In the genomic region with DNA sequence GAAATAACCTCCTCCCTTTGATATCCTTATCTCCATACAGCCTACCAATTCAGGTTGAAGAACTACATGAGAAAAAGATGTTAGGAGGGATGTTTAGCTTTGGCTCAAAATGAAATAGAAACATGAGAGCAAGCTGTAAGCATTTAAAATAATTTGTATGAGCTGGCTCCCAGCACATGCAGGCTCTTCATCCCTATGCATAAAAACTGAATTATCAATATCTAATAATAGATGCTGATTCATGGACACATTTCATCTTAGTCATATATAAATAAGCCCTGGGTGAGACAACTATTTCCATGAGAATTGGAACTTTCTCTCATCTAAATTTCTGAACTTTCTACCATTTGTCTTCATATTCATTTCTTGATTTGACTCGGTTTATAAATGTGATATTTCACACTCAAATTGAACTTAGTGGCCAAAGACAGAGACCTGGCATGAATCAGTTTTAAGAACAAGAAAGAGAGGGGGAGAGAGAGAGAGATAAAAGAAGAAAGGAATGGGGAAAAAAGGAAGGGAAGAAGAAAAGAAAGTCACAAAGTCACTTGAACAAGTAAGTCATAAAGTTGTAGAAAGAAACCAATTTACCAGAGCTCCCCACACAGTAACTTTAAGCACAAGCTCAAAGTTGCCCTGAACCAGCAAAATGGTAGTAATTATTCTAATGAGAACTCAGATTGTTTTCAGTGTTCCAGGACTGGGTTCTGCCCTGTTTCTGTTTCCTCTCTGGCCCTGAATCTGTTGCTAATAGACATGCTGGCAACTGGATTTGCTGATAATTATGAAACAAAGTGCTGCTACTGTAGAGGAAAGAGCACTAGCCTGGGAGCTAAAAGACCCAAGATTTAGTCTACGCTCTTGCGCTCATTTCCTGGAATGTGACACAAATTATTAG, we compare ENCODE assay signal across 18 cellular contexts. TPM values are rescaled to one million over a fixed set of nuclear protein-coding genes. Genes with fewer than 3 reads are reported as not detected.
DNase-seq lines count a peak whose midpoint lies in the region; ATAC-seq and TF ChIP-seq lines count a peak whose summit lies in the region.
"Had no signal": no experiment of that assay in that cellular context is flagged by ENCODE, and none has a peak within 500 bp of the region (broad histone marks: within the 10 kb centered on the region; RNA-seq: fewer than 3 reads in every experiment).

No MANE protein-coding gene starts in this region.

- DNase-seq in activated T-cell treated with anti-CD3 and anti-CD28 coated beads, Interleukin-2, amount 50 U/mL, for 72 hours: no peak
- DNase-seq in activated T-cell treated with anti-CD3 and anti-CD28 coated beads, Interleukin-2, amount 50 U/mL, for 48 hours: no peak
- DNase-seq in SK-N-MC (ENCODE audit: low read depth, low spot score) (no peak), NCI-H446 (lab: John Stamatoyannopoulos, UW) (no peak), mucosa of descending colon (no peak), Ammon's horn (ENCODE audit: low spot score) (no peak)
- DNase-seq in effector memory CD8-positive, alpha-beta T cell: no peak
- no peak for DNase-seq in stimulated activated naive B cell treated with anti-CD40 and anti-IgM and Interleukin-4, amounts not matched to agents 10 μg/mL and 1 μg/mL and 100 μg/mL, for 72 hours
- DNase-seq: brain microvascular endothelial cell, DMS 273 treated with DMSO at 0.1 percent for 48 hours, GOT3, IMR-90, left ventricle myocardium superior, NCI-H1417 treated with DMSO at 0.1 percent for 48 hours, NCI-H345 had no signal

- peak overlapping the region; percentile 100 for H3K27ac ChIP-seq in SK-N-MC
- H3K27ac ChIP-seq: brain microvascular endothelial cell, SJSA1 had no signal

- peak overlapping the region; percentile 96 for H3K27ac Mint-ChIP-seq in activated T-cell treated with anti-CD3 and anti-CD28 coated beads, Interleukin-2, amount 50 U/mL, for 72 hours
- H3K27ac Mint-ChIP-seq in effector memory CD8-positive, alpha-beta T cell: peak overlapping the region; percentile 75 to 96
- peak overlapping the region; percentile 20 for H3K27ac Mint-ChIP-seq in stimulated activated naive B cell treated with anti-CD40 and anti-IgM and Interleukin-4, amounts not matched to agents 10 μg/mL and 1 μg/mL and 100 μg/mL, for 72 hours

- peak; percentile 25 to 26 for ATAC-seq in activated T-cell treated with anti-CD3 and anti-CD28 coated beads, Interleukin-2, amount 50 U/mL, for 72 hours (replicated peaks in 1 of 2)
- no peak for ATAC-seq in effector memory CD8-positive, alpha-beta T cell (replicated peaks)
- ATAC-seq in stimulated activated naive B cell treated with anti-CD40 and anti-IgM and Interleukin-4, amounts not matched to agents 10 μg/mL and 1 μg/mL and 100 μg/mL, for 72 hours (replicated peaks): no peak
- ATAC-seq in mucosa of descending colon: no peak
- ATAC-seq: left ventricle myocardium superior, sciatic nerve had no signal

- intact Hi-C loops in mucosa of descending colon (cut with DNase I, micrococcal nuclease): no loop called here

- H3K4me3 ChIP-seq in SK-N-MC (peak overlapping the region; percentile 49), mucosa of descending colon (no peak overlapping the region)
- H3K4me3 ChIP-seq: SJSA1 had no signal

- H3K36me3 Mint-ChIP-seq in activated T-cell treated with anti-CD3 and anti-CD28 coated beads, Interleukin-2, amount 50 U/mL, for 72 hours (ENCODE audit: insufficient read depth in 2 of 2): no peaks in the 10 kb centered on the region
- no peaks in the 10 kb centered on the region for H3K36me3 Mint-ChIP-seq in effector memory CD8-positive, alpha-beta T cell (ENCODE audit: insufficient read depth)
- H3K36me3 Mint-ChIP-seq in stimulated activated naive B cell treated with anti-CD40 and anti-IgM and Interleukin-4, amounts not matched to agents 10 μg/mL and 1 μg/mL and 100 μg/mL, for 72 hours: no peaks in the 10 kb centered on the region

- no peaks in the 10 kb centered on the region for H3K4me1 ChIP-seq in mucosa of descending colon (ENCODE audit: low read depth)
- H3K4me1 ChIP-seq: SJSA1 had no signal

- peaks cover 55% of the 10 kb centered on the region for H3K4me1 Mint-ChIP-seq in activated T-cell treated with anti-CD3 and anti-CD28 coated beads, Interleukin-2, amount 50 U/mL, for 72 hours (ENCODE audit: low read depth)
- peaks cover 21 to 48% of the 10 kb centered on the region in 2 donors for H3K4me1 Mint-ChIP-seq in effector memory CD8-positive, alpha-beta T cell (ENCODE audit: low read depth in 2 of 2)
- peaks cover 8 to 34% of the 10 kb centered on the region in 2 donors for H3K4me1 Mint-ChIP-seq in stimulated activated naive B cell treated with anti-CD40 and anti-IgM and Interleukin-4, amounts not matched to agents 10 μg/mL and 1 μg/mL and 100 μg/mL, for 72 hours

- H3K27me3 Mint-ChIP-seq in activated T-cell treated with anti-CD3 and anti-CD28 coated beads, Interleukin-2, amount 50 U/mL, for 72 hours (ENCODE audit: low read depth): peaks cover 8% of the 10 kb centered on the region
- no peaks in the 10 kb centered on the region for H3K27me3 Mint-ChIP-seq in effector memory CD8-positive, alpha-beta T cell
- no peaks in the 10 kb centered on the region for H3K27me3 Mint-ChIP-seq in stimulated activated naive B cell treated with anti-CD40 and anti-IgM and Interleukin-4, amounts not matched to agents 10 μg/mL and 1 μg/mL and 100 μg/mL, for 72 hours

- no peak for TF ChIP-seq CTCF in mucosa of descending colon (IDR thresholded peaks at IDR 0.05)

- H3K4me3 Mint-ChIP-seq in activated T-cell treated with anti-CD3 and anti-CD28 coated beads, Interleukin-2, amount 50 U/mL, for 72 hours: peak overlapping the region; percentile 68 to 91
- peak overlapping the region; percentile 34 to 75 for H3K4me3 Mint-ChIP-seq in effector memory CD8-positive, alpha-beta T cell
- peak overlapping the region in 1 of 2 donors; percentile 41 for H3K4me3 Mint-ChIP-seq in stimulated activated naive B cell treated with anti-CD40 and anti-IgM and Interleukin-4, amounts not matched to agents 10 μg/mL and 1 μg/mL and 100 μg/mL, for 72 hours

- H3K36me3 ChIP-seq in SK-N-MC (ENCODE audit: insufficient read depth, low read length) (no peaks in the 10 kb centered on the region), mucosa of descending colon (ENCODE audit: low read depth) (no peaks in the 10 kb centered on the region)
- H3K36me3 ChIP-seq: brain microvascular endothelial cell, SJSA1 had no signal

- H3K9me3 ChIP-seq in SK-N-MC (ENCODE audit: low read depth, low read length): no peaks in the 10 kb centered on the region; the same call in 1 of the 2 replicates
- no peaks in the 10 kb centered on the region for H3K9me3 ChIP-seq in mucosa of descending colon
- H3K9me3 ChIP-seq: SJSA1 had no signal

- peak overlapping the region; percentile 81 for H3K9ac ChIP-seq in SK-N-MC (ENCODE audit: insufficient read length)

- peaks cover 0 to 2% of the 10 kb centered on the region in 2 donors for H3K9me3 Mint-ChIP-seq in activated T-cell treated with anti-CD3 and anti-CD28 coated beads, Interleukin-2, amount 50 U/mL, for 72 hours
- H3K9me3 Mint-ChIP-seq in effector memory CD8-positive, alpha-beta T cell: peaks cover 0 to 6% of the 10 kb centered on the region in 2 donors
- H3K9me3 Mint-ChIP-seq in stimulated activated naive B cell treated with anti-CD40 and anti-IgM and Interleukin-4, amounts not matched to agents 10 μg/mL and 1 μg/mL and 100 μg/mL, for 72 hours: peaks cover 0 to 4% of the 10 kb centered on the region in 2 donors

RNA-seq across cellular contexts. Expression of a gene that starts 48.8 kb away (rescaled TPM):
- 10 to 100 TPM; 19.1 to 20.0 TPM for total RNA-seq in activated T-cell treated with anti-CD3 and anti-CD28 coated beads, Interleukin-2, amount 50 U/mL, for 72 hours
- total RNA-seq in mucosa of descending colon: 1 to 10 TPM; 1.2 to 2.3 (median 1.3) TPM
- total RNA-seq: fibroblast of villous mesenchyme, IMR-90, SJSA1 had no signal

Comparison
In these comparisons a context has a peak if more than half of its experiments do, and no peak if none do; other contexts are left out.
1. ATAC-seq: peak in activated T-cell treated with anti-CD3 and anti-CD28 coated beads, Interleukin-2, amount 50 U/mL, for 72 hours (2 of 2); none in effector memory CD8-positive, alpha-beta T cell (single experiment), stimulated activated naive B cell treated with anti-CD40 and anti-IgM and Interleukin-4, amounts not matched to agents 10 μg/mL and 1 μg/mL and 100 μg/mL, for 72 hours (0 of 2) and mucosa of descending colon (single experiment).
2. H3K27ac Mint-ChIP-seq: peak in every context shown above with its lines; median percentile 96 in activated T-cell treated with anti-CD3 and anti-CD28 coated beads, Interleukin-2, amount 50 U/mL, for 72 hours; 86 in effector memory CD8-positive, alpha-beta T cell; 20 in stimulated activated naive B cell treated with anti-CD40 and anti-IgM and Interleukin-4, amounts not matched to agents 10 μg/mL and 1 μg/mL and 100 μg/mL, for 72 hours.
3. RNA of a gene that starts 48.8 kb away (total RNA-seq): 19.1 to 20.0 TPM in activated T-cell treated with anti-CD3 and anti-CD28 coated beads, Interleukin-2, amount 50 U/mL, for 72 hours; 1.2 to 2.3 TPM in mucosa of descending colon; every median in the first group is over 4 times any median in the second.